1 cellular context compared by ENCODE assay signal in genomic region chr14:97407701-97408407, GRCh38.
TF ChIP-seq lines count a peak whose summit lies in the region.

No MANE protein-coding gene starts in this region.

TF ChIP-seq in GM23338, 12 proteins besides CTCF, POLR2A, EP300 and RAD21 (continued from another document):
- TF ChIP-seq, protein P1, sequence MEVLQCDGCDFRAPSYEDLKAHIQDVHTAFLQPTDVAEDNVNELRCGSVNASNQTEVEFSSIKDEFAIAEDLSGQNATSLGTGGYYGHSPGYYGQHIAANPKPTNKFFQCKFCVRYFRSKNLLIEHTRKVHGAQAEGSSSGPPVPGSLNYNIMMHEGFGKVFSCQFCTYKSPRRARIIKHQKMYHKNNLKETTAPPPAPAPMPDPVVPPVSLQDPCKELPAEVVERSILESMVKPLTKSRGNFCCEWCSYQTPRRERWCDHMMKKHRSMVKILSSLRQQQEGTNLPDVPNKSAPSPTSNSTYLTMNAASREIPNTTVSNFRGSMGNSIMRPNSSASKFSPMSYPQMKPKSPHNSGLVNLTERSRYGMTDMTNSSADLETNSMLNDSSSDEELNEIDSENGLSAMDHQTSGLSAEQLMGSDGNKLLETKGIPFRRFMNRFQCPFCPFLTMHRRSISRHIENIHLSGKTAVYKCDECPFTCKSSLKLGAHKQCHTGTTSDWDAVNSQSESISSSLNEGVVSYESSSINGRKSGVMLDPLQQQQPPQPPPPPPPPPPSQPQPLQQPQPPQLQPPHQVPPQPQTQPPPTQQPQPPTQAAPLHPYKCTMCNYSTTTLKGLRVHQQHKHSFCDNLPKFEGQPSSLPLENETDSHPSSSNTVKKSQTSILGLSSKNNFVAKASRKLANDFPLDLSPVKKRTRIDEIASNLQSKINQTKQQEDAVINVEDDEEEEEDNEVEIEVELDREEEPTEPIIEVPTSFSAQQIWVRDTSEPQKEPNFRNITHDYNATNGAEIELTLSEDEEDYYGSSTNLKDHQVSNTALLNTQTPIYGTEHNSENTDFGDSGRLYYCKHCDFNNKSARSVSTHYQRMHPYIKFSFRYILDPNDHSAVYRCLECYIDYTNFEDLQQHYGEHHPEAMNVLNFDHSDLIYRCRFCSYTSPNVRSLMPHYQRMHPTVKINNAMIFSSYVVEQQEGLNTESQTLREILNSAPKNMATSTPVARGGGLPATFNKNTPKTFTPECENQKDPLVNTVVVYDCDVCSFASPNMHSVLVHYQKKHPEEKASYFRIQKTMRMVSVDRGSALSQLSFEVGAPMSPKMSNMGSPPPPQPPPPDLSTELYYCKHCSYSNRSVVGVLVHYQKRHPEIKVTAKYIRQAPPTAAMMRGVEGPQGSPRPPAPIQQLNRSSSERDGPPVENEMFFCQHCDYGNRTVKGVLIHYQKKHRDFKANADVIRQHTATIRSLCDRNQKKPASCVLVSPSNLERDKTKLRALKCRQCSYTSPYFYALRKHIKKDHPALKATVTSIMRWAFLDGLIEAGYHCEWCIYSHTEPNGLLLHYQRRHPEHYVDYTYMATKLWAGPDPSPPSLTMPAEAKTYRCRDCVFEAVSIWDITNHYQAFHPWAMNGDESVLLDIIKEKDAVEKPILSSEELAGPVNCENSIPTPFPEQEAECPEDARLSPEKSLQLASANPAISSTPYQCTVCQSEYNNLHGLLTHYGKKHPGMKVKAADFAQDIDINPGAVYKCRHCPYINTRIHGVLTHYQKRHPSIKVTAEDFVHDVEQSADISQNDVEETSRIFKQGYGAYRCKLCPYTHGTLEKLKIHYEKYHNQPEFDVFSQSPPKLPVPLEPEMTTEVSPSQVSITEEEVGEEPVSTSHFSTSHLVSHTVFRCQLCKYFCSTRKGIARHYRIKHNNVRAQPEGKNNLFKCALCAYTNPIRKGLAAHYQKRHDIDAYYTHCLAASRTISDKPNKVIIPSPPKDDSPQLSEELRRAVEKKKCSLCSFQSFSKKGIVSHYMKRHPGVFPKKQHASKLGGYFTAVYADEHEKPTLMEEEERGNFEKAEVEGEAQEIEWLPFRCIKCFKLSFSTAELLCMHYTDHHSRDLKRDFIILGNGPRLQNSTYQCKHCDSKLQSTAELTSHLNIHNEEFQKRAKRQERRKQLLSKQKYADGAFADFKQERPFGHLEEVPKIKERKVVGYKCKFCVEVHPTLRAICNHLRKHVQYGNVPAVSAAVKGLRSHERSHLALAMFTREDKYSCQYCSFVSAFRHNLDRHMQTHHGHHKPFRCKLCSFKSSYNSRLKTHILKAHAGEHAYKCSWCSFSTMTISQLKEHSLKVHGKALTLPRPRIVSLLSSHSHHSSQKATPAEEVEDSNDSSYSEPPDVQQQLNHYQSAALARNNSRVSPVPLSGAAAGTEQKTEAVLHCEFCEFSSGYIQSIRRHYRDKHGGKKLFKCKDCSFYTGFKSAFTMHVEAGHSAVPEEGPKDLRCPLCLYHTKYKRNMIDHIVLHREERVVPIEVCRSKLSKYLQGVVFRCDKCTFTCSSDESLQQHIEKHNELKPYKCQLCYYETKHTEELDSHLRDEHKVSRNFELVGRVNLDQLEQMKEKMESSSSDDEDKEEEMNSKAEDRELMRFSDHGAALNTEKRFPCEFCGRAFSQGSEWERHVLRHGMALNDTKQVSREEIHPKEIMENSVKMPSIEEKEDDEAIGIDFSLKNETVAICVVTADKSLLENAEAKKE (CRISPR knock-in tag; IDR thresholded peaks at IDR 0.05): no peak
- no peak for TF ChIP-seq JUNB (IDR thresholded peaks at IDR 0.05; ENCODE audit: unreplicated experiment)
- no peak for TF ChIP-seq NANOG (IDR thresholded peaks at IDR 0.05; ENCODE audit: borderline replicate concordance)
- TF ChIP-seq POLR2AphosphoS5 (IDR thresholded peaks at IDR 0.05; ENCODE audit: low read depth): no peak
- no peak for TF ChIP-seq EZH2 (IDR thresholded peaks at IDR 0.05; ENCODE audit: low read depth, unreplicated experiment)
- no peak for TF ChIP-seq CREB1 (CRISPR knock-in tag; IDR thresholded peaks at IDR 0.05; ENCODE audit: low read depth)
- no peak for TF ChIP-seq REST (IDR thresholded peaks at IDR 0.05; ENCODE audit: unreplicated experiment)
- TF ChIP-seq EZH2phosphoT487 (IDR thresholded peaks at IDR 0.05; ENCODE audit: unreplicated experiment): no peak
- TF ChIP-seq ZNF114 (CRISPR knock-in tag; IDR thresholded peaks at IDR 0.05): no peak
- no peak for TF ChIP-seq ZNF331 (CRISPR knock-in tag; IDR thresholded peaks at IDR 0.05; ENCODE audit: low read depth)
